In genomic region chr6:149750136-149750609, GRCh38 we compare ENCODE assay signal across 8 cellular contexts. TPM values are rescaled to one million over a fixed set of nuclear protein-coding genes. Genes with fewer than 3 reads are reported as not detected.
DNase-seq lines count a peak whose midpoint lies in the region; ATAC-seq and TF ChIP-seq lines count a peak whose summit lies in the region.

No MANE protein-coding gene starts in this region.

- ATAC-seq in HG02623 (IDR thresholded peaks at IDR 0.05; ENCODE audit: unreplicated experiment): peak; percentile 34

- H3K4me3 ChIP-seq in astrocyte of the spinal cord (ENCODE audit: low read depth, low read length) (peak overlapping the region; percentile 76), iPS-20b (ENCODE audit: low read length) (peak overlapping the region; percentile 92), spleen (peak overlapping the region; percentile 73 to 95 (median 85))

- H3K27ac ChIP-seq in iPS-20b (ENCODE audit: low read length): peak overlapping the region; percentile 15
- H3K27ac ChIP-seq in spleen: peak overlapping the region; percentile 82 to 98 (median 94)

- H3K9me3 ChIP-seq in iPS-20b (ENCODE audit: insufficient read depth, low read depth, low read length) (no peaks in the 10 kb centered on the region), spleen (no peaks in the 10 kb centered on the region)

- in situ Hi-C loops in GM13977 (cut with MboI; ENCODE audit: low pct_unique_long_range_greater_than_20kb, low sequenced_read_pairs, unreplicated experiment): no loop called here
- in situ Hi-C loops in astrocyte of the spinal cord (cut with HindIII; ENCODE audit: low sequenced_read_pairs): no loop called here

- DNase-seq in GM13977 (ENCODE audit: low spot score): peak; percentile 69
- DNase-seq in NCI-H1105 (lab: John Stamatoyannopoulos, UW): peak; percentile 85
- DNase-seq in T-helper 9 cell: peak; percentile 19
- peak; percentile 52 for DNase-seq in astrocyte of the spinal cord (ENCODE audit: low read depth, low spot score)
- DNase-seq in spleen: no peak
- DNase-seq in ecto neural progenitor cell (ENCODE audit: low spot score): no peak

- TF ChIP-seq CTCF in GM13977 (IDR thresholded peaks at IDR 0.05; ENCODE audit: extremely low read depth, insufficient read depth, missing control alignments): no peak
- no peak for TF ChIP-seq CTCF in astrocyte of the spinal cord (IDR thresholded peaks at IDR 0.05; ENCODE audit: low read depth, low read length)
- no peak for TF ChIP-seq CTCF in spleen (IDR thresholded peaks at IDR 0.05 in 8 of 11, conservative IDR thresholded peaks at IDR 0.05 in 3 of 11)

- H3K4me1 ChIP-seq in iPS-20b (ENCODE audit: insufficient read depth, low read length) (no peaks in the 10 kb centered on the region; the same call in 1 of the 2 replicates), spleen (peaks cover 28 to 86% (median 67%) of the 10 kb centered on the region in 6 donors)

- no peaks in the 10 kb centered on the region for H3K36me3 ChIP-seq in iPS-20b (ENCODE audit: insufficient read depth, low read depth, low read length)
- H3K36me3 ChIP-seq in spleen: no peaks in the 10 kb centered on the region

- TF ChIP-seq POLR2A in spleen (IDR thresholded peaks at IDR 0.05): no peak

- H3K9ac ChIP-seq in iPS-20b (ENCODE audit: low read depth, low read length): peak overlapping the region; percentile 92

- intact Hi-C loops in spleen (cut with DNase I; ENCODE audit: low total_unique reads): no loop called here

- H3K27me3 ChIP-seq in iPS-20b (ENCODE audit: insufficient read depth, low read length): no peaks in the 10 kb centered on the region
- H3K27me3 ChIP-seq in spleen (replicated peaks in 1 of 7): no peaks in the 10 kb centered on the region

- WGBS in spleen, 5 donors: 1 to 2% (median 2%) methylated on average over 19 to 25 of the region's 25 CpGs

RNA-seq across cellular contexts. Expression of gene PCMT1, which starts 0.6 kb away (rescaled TPM):
- total RNA-seq in spleen: 10 to 100 TPM; 40.9 to 66.7 (median 53.4) TPM
- polyA plus RNA-seq in spleen: 10 to 100 TPM; 22.0 to 38.0 (median 33.0) TPM

RNA-seq across cellular contexts. Expression of gene NUP43, which starts 3.8 kb away (rescaled TPM):
- total RNA-seq in spleen: 10 to 100 TPM; 31.0 to 49.1 (median 41.6) TPM
- 10 to 100 TPM in 2 of 3 donors, 1 to 10 TPM in 1; 8.6 to 13.3 (median 10.5) TPM for polyA plus RNA-seq in spleen

RNA-seq across cellular contexts. Expression of gene LATS1, which starts 32.3 kb away (rescaled TPM):
- total RNA-seq in spleen: 10 to 100 TPM; 29.3 to 40.9 (median 33.8) TPM
- polyA plus RNA-seq in spleen: 1 to 10 TPM; 5.0 to 7.4 (median 6.2) TPM

Comparison
In these comparisons a context has a peak if more than half of its experiments do, and no peak if none do; other contexts are left out.
1. DNase-seq: peak in GM13977 (single experiment), NCI-H1105 (single experiment), T-helper 9 cell (single experiment) and astrocyte of the spinal cord (single experiment); none in spleen (single experiment) and ecto neural progenitor cell (single experiment).
2. Peak in every context shown above with its lines, with median percentiles within 50 percentile points of each other: H3K4me3 ChIP-seq.